ENCODE assay signal across 34 cellular contexts in genomic region chr11:121140369-121140768, GRCh38.
"Had no signal": no experiment of that assay in that cellular context is flagged by ENCODE, and none has a peak within 500 bp of the region (broad histone marks: within the 10 kb centered on the region; RNA-seq: fewer than 3 reads in every experiment).

No MANE protein-coding gene starts in this region.

- H3K4me3 ChIP-seq: MG63 had no signal

- H3K27me3 ChIP-seq: MG63 had no signal

- DNase-seq: Karpas-422, Kasumi-1, MG63, MM.1S, MV-4-11, NCI-H1048, NCI-H1092, NCI-H1092 treated with DMSO at 0.1 percent for 48 hours, NCI-H1105, NCI-H1105 treated with DMSO at 0.1 percent for 48 hours, NCI-H1417, NCI-H1417 treated with DMSO at 0.1 percent for 48 hours, NCI-H1436, NCI-H1436 treated with DMSO at 0.1 percent for 48 hours, NCI-H146, NCI-H1694, NCI-H1694 treated with DMSO at 0.1 percent for 48 hours, NCI-H187, NCI-H187 treated with DMSO at 0.1 percent for 48 hours, NCI-H1930, NCI-H2029, NCI-H2029 treated with DMSO at 0.1 percent for 48 hours, NCI-H2081, NCI-H2081 treated with DMSO at 0.1 percent for 48 hours, NCI-H2107, NCI-H2171, NCI-H2171 treated with DMSO at 0.1 percent for 48 hours, NCI-H2227 treated with DMSO at 0.1 percent for 48 hours, NCI-H226, NCI-H345, NCI-H446, NCI-H446 treated with DMSO at 0.1 percent for 48 hours, NCI-H510A, NCI-H510A treated with DMSO at 0.1 percent for 48 hours had no signal

- H3K9me3 ChIP-seq: MG63 had no signal

- H3K36me3 ChIP-seq: MG63 had no signal
